ENCODE assay signal across 1 cellular context in the genomic region with DNA sequence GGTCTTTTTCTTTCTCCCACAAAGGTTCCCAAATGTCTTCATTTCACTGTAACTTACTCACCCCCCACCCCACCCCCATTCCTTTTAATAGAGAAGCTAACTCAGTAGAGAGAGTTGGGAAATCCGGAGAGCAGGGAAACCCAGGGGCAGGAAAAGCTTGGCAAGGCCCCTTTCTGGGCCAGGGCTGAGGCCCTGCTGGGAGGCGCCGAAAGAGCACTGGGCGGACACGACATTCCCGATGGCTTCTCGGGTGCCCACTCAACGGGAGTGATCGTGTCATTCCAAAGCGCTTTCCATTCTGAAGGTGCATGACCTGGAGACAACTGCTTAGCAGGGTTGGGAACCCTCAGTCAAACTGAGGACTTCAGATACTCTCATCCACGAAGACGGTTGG.
TF ChIP-seq lines count a peak whose summit lies in the region.

No MANE protein-coding gene starts in this region.

TF ChIP-seq in K562, 482 proteins besides CTCF, POLR2A, EP300 and RAD21:
- TF ChIP-seq RBBP5 (IDR thresholded peaks at IDR 0.05; ENCODE audit: borderline replicate concordance, insufficient read depth, low read length, poor library complexity, severe bottlenecking) (peak; percentile 25), SIX5 (IDR thresholded peaks at IDR 0.05; ENCODE audit: borderline replicate concordance in 1 of 2, insufficient read depth in 1 of 2, low read depth in 1 of 2, low read length in 2 of 2) (no peak), GABPB1 (CRISPR knock-in tag; IDR thresholded peaks at IDR 0.05) (0 out of 2 replicates have a peak, but pooled peaks have one; percentile 18), ZFX (CRISPR knock-in tag; IDR thresholded peaks at IDR 0.05) (peak; percentile 56; the same call in 1 of the 2 replicates)
